Comparison of ENCODE assay signal across 12 cellular contexts in the genomic region with DNA sequence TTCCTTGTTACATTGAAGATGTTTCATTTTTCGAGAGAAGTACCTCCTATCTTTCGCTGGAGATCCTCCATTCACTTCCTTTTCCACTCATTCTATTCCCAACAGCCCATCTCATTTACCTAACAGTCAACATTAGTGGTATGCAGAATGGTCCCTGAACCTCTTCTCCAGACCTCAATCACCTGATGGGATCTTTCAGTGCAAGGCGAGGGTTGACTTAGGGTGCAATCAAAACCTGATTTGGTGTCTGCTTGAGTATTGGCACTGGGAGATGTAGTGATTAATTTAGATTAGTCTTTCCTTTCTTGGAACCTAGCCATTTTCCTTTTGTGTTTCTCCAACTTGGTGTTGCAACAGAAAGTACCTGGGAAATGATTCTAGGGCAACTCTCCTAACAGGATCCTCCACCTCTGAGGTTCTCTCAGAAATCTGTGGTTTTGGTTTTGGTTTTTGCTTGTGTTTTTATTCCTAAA. TPM values are rescaled to one million over a fixed set of nuclear protein-coding genes. Genes with fewer than 3 reads are reported as not detected.
A peak's percentile ranks its signal among the peaks of the same experiment; 100 is the strongest.
DNase-seq lines count a peak whose midpoint lies in the region; ATAC-seq and TF ChIP-seq lines count a peak whose summit lies in the region.
"Had no signal": no experiment of that assay in that cellular context is flagged by ENCODE, and none has a peak within 500 bp of the region (broad histone marks: within the 10 kb centered on the region; RNA-seq: fewer than 3 reads in every experiment).

No MANE protein-coding gene starts in this region.

- H3K9me3 ChIP-seq in CD4-positive, CD25-positive, alpha-beta regulatory T cell (ENCODE audit: control insufficient read depth in 2 of 2, low read length in 2 of 2), result no peaks in the 10 kb centered on the region
- H3K9me3 ChIP-seq in left lung, result no peaks in the 10 kb centered on the region

- TF ChIP-seq CTCF in epithelial cell of esophagus (IDR thresholded peaks at IDR 0.05; ENCODE audit: insufficient read depth, low read depth, low read length, missing control alignments), result no peak
- TF ChIP-seq CTCF in left lung (IDR thresholded peaks at IDR 0.05), result no peak

- no peak for DNase-seq in CD4-positive, CD25-positive, alpha-beta regulatory T cell
- peak; percentile 19 for DNase-seq in ELR (ENCODE audit: low read depth)
- DNase-seq in RPMI8226, result peak; percentile 17
- peak; percentile 73 for DNase-seq in epithelial cell of esophagus (ENCODE audit: low read depth)
- no peak for DNase-seq in NCI-H2196 (lab: John Stamatoyannopoulos, UW; ENCODE audit: unreplicated experiment)
- DNase-seq in midbrain (lab: John Stamatoyannopoulos, UW), result no peak
- DNase-seq in substantia nigra (lab: John Stamatoyannopoulos, UW), result no peak
- no peak for DNase-seq in left lung
- DNase-seq: activated CD4-positive, alpha-beta T cell treated with anti-CD3 and anti-CD28 coated beads for 48 hours; MV-4-11 had no signal

- H3K36me3 ChIP-seq in CD4-positive, CD25-positive, alpha-beta regulatory T cell (ENCODE audit: control insufficient read depth, insufficient read depth, low read length), result peaks cover 14% of the 10 kb centered on the region
- H3K36me3 ChIP-seq in left lung, result peaks cover 0 to 34% of the 10 kb centered on the region in 2 donors

- intact Hi-C loops in left lung (cut with DNase I), result no loop called here

- H3K9me3 Mint-ChIP-seq in CD4-positive, CD25-positive, alpha-beta regulatory T cell, result no peaks in the 10 kb centered on the region
- H3K9me3 Mint-ChIP-seq: nephron had no signal

- H3K4me1 ChIP-seq in CD4-positive, CD25-positive, alpha-beta regulatory T cell (ENCODE audit: control insufficient read depth, insufficient read depth, low read length, poor library complexity, severe bottlenecking), result peaks cover 6% of the 10 kb centered on the region
- no peaks in the 10 kb centered on the region for H3K4me1 ChIP-seq in left lung

- ATAC-seq in CD4-positive, CD25-positive, alpha-beta regulatory T cell (ENCODE audit: low read depth in 2 of 2), result no peak
- no peak for ATAC-seq in left lung

- peaks cover 26% of the 10 kb centered on the region for H3K36me3 Mint-ChIP-seq in CD4-positive, CD25-positive, alpha-beta regulatory T cell
- H3K36me3 Mint-ChIP-seq: activated naive CD8-positive, alpha-beta T cell had no signal

- H3K27me3 Mint-ChIP-seq in CD4-positive, CD25-positive, alpha-beta regulatory T cell, result no peaks in the 10 kb centered on the region
- H3K27me3 Mint-ChIP-seq: activated naive CD8-positive, alpha-beta T cell had no signal

- H3K27me3 ChIP-seq in CD4-positive, CD25-positive, alpha-beta regulatory T cell (ENCODE audit: control insufficient read depth, insufficient read depth, low read length), result no peaks in the 10 kb centered on the region
- H3K27me3 ChIP-seq in left lung, result no peaks in the 10 kb centered on the region

- peaks cover 16 to 33% (median 25%) of the 10 kb centered on the region in 4 donors for H3K4me1 Mint-ChIP-seq in CD4-positive, CD25-positive, alpha-beta regulatory T cell
- H3K4me1 Mint-ChIP-seq: nephron had no signal

- H3K27ac ChIP-seq in CD4-positive, CD25-positive, alpha-beta regulatory T cell (ENCODE audit: insufficient read depth, low read length, poor library complexity, severe bottlenecking), result no peak overlapping the region
- no peak overlapping the region for H3K27ac ChIP-seq in substantia nigra (ENCODE audit: low read depth, low read length, poor library complexity, severe bottlenecking)
- no peak overlapping the region for H3K27ac ChIP-seq in left lung

- no peak overlapping the region for H3K4me3 ChIP-seq in CD4-positive, CD25-positive, alpha-beta regulatory T cell (ENCODE audit: low read depth, low read length)
- H3K4me3 ChIP-seq in epithelial cell of esophagus (ENCODE audit: low read length) (no peak overlapping the region), left lung (no peak overlapping the region)

- peak overlapping the region in 2 of 4 donors; percentile 2 to 21 for H3K4me3 Mint-ChIP-seq in CD4-positive, CD25-positive, alpha-beta regulatory T cell
- H3K4me3 Mint-ChIP-seq: activated naive CD8-positive, alpha-beta T cell; nephron had no signal

- peak overlapping the region in 2 of 3 donors; percentile 2 to 35 for H3K27ac Mint-ChIP-seq in CD4-positive, CD25-positive, alpha-beta regulatory T cell
- H3K27ac Mint-ChIP-seq: nephron had no signal

RNA-seq across cellular contexts. Expression of gene DDX3X, which starts 18.4 kb away (rescaled TPM):
- 1,169 TPM for total RNA-seq in CD4-positive, CD25-positive, alpha-beta regulatory T cell
- polyA plus RNA-seq in CD4-positive, CD25-positive, alpha-beta regulatory T cell, result 100 to 1,000 TPM; 133 to 210 (median 177) TPM
- 100 to 1,000 TPM; 252 to 268 TPM for total RNA-seq in left lung

Comparison
In these comparisons a context has a peak if more than half of its experiments do, and no peak if none do; other contexts are left out.
1. DNase-seq: peak in ELR (single experiment), RPMI8226 (single experiment) and epithelial cell of esophagus (single experiment); none in CD4-positive, CD25-positive, alpha-beta regulatory T cell (0 of 3), NCI-H2196 (single experiment), midbrain (single experiment), substantia nigra (0 of 49) and left lung (0 of 2).